Comparison of ENCODE assay signal across 8 cellular contexts in the genomic region with DNA sequence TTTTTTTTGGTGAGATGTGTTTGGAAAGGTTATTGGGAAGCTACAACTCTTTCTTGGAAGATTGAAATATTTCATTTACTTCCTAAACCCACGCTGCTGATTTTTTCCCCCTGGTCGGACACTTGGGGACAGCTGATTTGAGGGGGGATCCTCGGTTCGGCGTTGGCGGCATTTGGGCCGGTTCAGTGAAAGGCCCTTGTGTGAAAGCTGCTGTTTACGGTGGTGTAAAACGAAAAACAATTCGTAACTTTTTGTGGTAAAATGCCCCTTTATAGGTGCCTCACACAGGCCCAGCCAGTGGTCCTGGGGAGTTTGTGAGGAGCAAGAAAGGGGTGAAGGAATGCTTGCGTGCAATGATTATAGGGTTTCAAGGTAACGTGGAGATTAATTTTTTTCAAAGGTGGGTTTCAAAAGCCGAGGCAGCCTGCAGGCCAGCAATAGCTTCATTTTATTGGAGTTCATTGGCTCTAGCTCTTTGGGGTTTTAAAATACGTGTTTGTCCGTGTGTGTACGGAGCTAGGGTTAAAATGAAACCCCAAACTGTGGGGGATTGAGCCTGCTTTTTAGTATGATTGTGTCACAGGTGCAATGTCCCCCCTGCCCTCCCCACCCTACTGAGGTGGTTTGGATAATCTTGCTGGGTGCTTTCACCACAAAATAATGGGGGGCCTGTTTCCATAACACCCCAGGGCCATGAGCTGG.
A peak's percentile ranks its signal among the peaks of the same experiment; 100 is the strongest.
DNase-seq lines count a peak whose midpoint lies in the region; ATAC-seq lines count a peak whose summit lies in the region.

No MANE protein-coding gene starts in this region.

- no peak overlapping the region for H3K27ac Mint-ChIP-seq in activated CD8-positive, alpha-beta T cell treated with anti-CD3 and anti-CD28 coated beads, Interleukin-2, amount 10 ng/mL, durations not matched to agents 7 days and 5 days

- H3K9ac ChIP-seq in subcutaneous abdominal adipose tissue (ENCODE audit: low read length in 5 of 5) = peak overlapping the region; percentile 89 to 98 (median 96)

- H3K27ac ChIP-seq in subcutaneous abdominal adipose tissue (ENCODE audit: low read depth, low read length) = peak overlapping the region; percentile 99

- peaks cover 3% of the 10 kb centered on the region for H3K27me3 Mint-ChIP-seq in activated CD8-positive, alpha-beta T cell treated with anti-CD3 and anti-CD28 coated beads, Interleukin-2, amount 10 ng/mL, durations not matched to agents 7 days and 5 days (ENCODE audit: low read depth)

- peaks cover 5 to 82% (median 75%) of the 10 kb centered on the region in 5 donors for H3K4me1 ChIP-seq in subcutaneous abdominal adipose tissue (ENCODE audit: control insufficient read depth in 5 of 5, insufficient read depth in 5 of 5, low read length in 5 of 5)

- H3K36me3 Mint-ChIP-seq in activated CD8-positive, alpha-beta T cell treated with anti-CD3 and anti-CD28 coated beads, Interleukin-2, amount 10 ng/mL, durations not matched to agents 7 days and 5 days (ENCODE audit: low read depth) = peaks cover 1% of the 10 kb centered on the region

- ATAC-seq in activated CD8-positive, alpha-beta T cell treated with anti-CD3 and anti-CD28 coated beads, Interleukin-2, amount 10 ng/mL, durations not matched to agents 7 days and 5 days = no peak

- CTCF ChIA-PET in activated CD8-positive, alpha-beta T cell treated with anti-CD3 and anti-CD28 coated beads, Interleukin-2, amount 10 ng/mL, durations not matched to agents 7 days and 5 days (lab: Charles Lee) = interaction anchor here (1.0 to 2.8 kb wide), 2 partner anchors 67 to 77 kb away, joined by 3 to 15 read pairs; no protein-coding TSS in a partner anchor

- no peaks in the 10 kb centered on the region for H3K9me3 Mint-ChIP-seq in activated CD8-positive, alpha-beta T cell treated with anti-CD3 and anti-CD28 coated beads, Interleukin-2, amount 10 ng/mL, durations not matched to agents 7 days and 5 days (ENCODE audit: insufficient read depth)

- H3K9me3 ChIP-seq in subcutaneous abdominal adipose tissue (ENCODE audit: control insufficient read depth in 5 of 5, low read length in 5 of 5) = no peaks in the 10 kb centered on the region

- H3K4me3 ChIP-seq in iPS-11a (ENCODE audit: low read depth, low read length) (peak overlapping the region; percentile 72), subcutaneous abdominal adipose tissue (ENCODE audit: low read depth in 1 of 5, low read length in 5 of 5) (peak overlapping the region; percentile 97 to 99 (median 99))

- H3K27me3 ChIP-seq in subcutaneous abdominal adipose tissue (ENCODE audit: control insufficient read depth in 5 of 5, insufficient read depth in 4 of 5, low read length in 5 of 5) = no peaks in the 10 kb centered on the region

- DNase-seq in NCI-H748 (lab: John Stamatoyannopoulos, UW; ENCODE audit: unreplicated experiment) = peak; percentile 35
- no peak for DNase-seq in NCI-H748 treated with DMSO at 0.1 percent for 48 hours (lab: John Stamatoyannopoulos, UW)
- DNase-seq in activated CD8-positive, alpha-beta T cell treated with anti-CD3 and anti-CD28 coated beads, Interleukin-2, amount 10 ng/mL, durations not matched to agents 7 days and 5 days = no peak
- no peak for DNase-seq in NCI-H146 treated with DMSO at 0.1 percent for 48 hours (lab: John Stamatoyannopoulos, UW; ENCODE audit: unreplicated experiment)
- DNase-seq in ureter (ENCODE audit: low spot score) = no peak
- DNase-seq in NCI-H1930 (lab: John Stamatoyannopoulos, UW) = no peak

- H3K4me1 Mint-ChIP-seq in activated CD8-positive, alpha-beta T cell treated with anti-CD3 and anti-CD28 coated beads, Interleukin-2, amount 10 ng/mL, durations not matched to agents 7 days and 5 days (ENCODE audit: low read depth) = peaks cover 42% of the 10 kb centered on the region

- peaks cover 0 to 15% (median 7%) of the 10 kb centered on the region in 5 donors for H3K36me3 ChIP-seq in subcutaneous abdominal adipose tissue (ENCODE audit: control insufficient read depth in 5 of 5, insufficient read depth in 5 of 5, low read length in 5 of 5)

- POLR2A ChIA-PET in activated CD8-positive, alpha-beta T cell treated with anti-CD3 and anti-CD28 coated beads, Interleukin-2, amount 10 ng/mL, durations not matched to agents 7 days and 5 days (lab: Charles Lee) = interaction anchor here (0.6 kb wide), 1 partner anchor 15 kb away, joined by 3 read pairs; no protein-coding TSS in a partner anchor

- H3K4me3 Mint-ChIP-seq in activated CD8-positive, alpha-beta T cell treated with anti-CD3 and anti-CD28 coated beads, Interleukin-2, amount 10 ng/mL, durations not matched to agents 7 days and 5 days = peak overlapping the region; percentile 5
